ENCODE assay signal across 13 cellular contexts in the genomic region with DNA sequence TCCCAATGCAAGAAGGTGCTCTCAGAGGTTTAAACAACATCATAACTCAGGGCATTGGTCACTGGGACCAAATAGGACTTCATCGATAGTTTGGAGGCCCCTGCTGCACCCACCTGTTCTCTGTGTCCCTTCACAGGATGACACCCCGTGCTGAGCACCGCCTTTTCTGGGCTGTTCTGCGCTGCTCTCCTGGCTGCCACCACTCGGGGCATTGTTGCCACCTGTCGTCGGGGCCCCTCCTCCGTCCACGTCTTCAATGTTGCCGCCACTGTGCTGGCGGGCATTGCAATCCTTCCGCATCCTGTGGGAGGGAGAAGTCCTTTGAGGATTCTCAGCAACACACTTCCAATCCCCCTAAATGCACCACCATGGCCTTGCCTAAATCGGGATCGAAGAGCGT. TPM values are rescaled to one million over a fixed set of nuclear protein-coding genes. Genes with fewer than 3 reads are reported as not detected.
DNase-seq lines count a peak whose midpoint lies in the region; ATAC-seq and TF ChIP-seq lines count a peak whose summit lies in the region.
"Had no signal": no experiment of that assay in that cellular context is flagged by ENCODE, and none has a peak within 500 bp of the region (broad histone marks: within the 10 kb centered on the region; RNA-seq: fewer than 3 reads in every experiment).

No MANE protein-coding gene starts in this region.

- TF ChIP-seq CTCF in H9 (conservative IDR thresholded peaks at IDR 0.05): peak; percentile 22; the same call in 2 of the 3 replicates
- peak; percentile 29; the same call in 1 of the 2 replicates for TF ChIP-seq CTCF in WERI-Rb-1 (IDR thresholded peaks at IDR 0.05; ENCODE audit: low read depth, low read length)
- no peak for TF ChIP-seq CTCF in foreskin keratinocyte (conservative IDR thresholded peaks at IDR 0.05)

- no peaks in the 10 kb centered on the region for H3K27me3 ChIP-seq in H9 (ENCODE audit: insufficient read depth, low read length)
- no peaks in the 10 kb centered on the region for H3K27me3 ChIP-seq in WERI-Rb-1 (ENCODE audit: insufficient read depth, low read depth, severe bottlenecking)
- H3K27me3 ChIP-seq in foreskin keratinocyte: no peaks in the 10 kb centered on the region

- H3K4me1 ChIP-seq in H9 (ENCODE audit: insufficient read depth, low read length) (no peaks in the 10 kb centered on the region), foreskin keratinocyte (no peaks in the 10 kb centered on the region)

- no peak overlapping the region for H2BK15ac ChIP-seq in H9 (ENCODE audit: low read depth, low read length)

- no peak overlapping the region for H3K4me3 Mint-ChIP-seq in H9
- H3K4me3 Mint-ChIP-seq: CD4-positive, alpha-beta T cell had no signal

- H2AK5ac ChIP-seq in H9 (ENCODE audit: insufficient read length, low read length): no peak overlapping the region

- H4K20me1 ChIP-seq in H9 (ENCODE audit: control insufficient read depth, insufficient read depth, insufficient read length): no peaks in the 10 kb centered on the region

- no peak overlapping the region for H4K91ac ChIP-seq in H9 (ENCODE audit: insufficient read length, low read depth, low read length)

- H3K4me2 ChIP-seq in H9 (ENCODE audit: insufficient read depth, insufficient read length, low read length): no peak overlapping the region

- no peak overlapping the region for H4K8ac ChIP-seq in H9 (replicated peaks; ENCODE audit: insufficient read length, low read depth, low read length)

- no peak overlapping the region for H3K27ac Mint-ChIP-seq in H9
- H3K27ac Mint-ChIP-seq: CD4-positive, alpha-beta T cell had no signal

- no peaks in the 10 kb centered on the region for H3K23me2 ChIP-seq in H9 (ENCODE audit: insufficient read length, low read depth, low read length, poor library complexity, severe bottlenecking)

- peaks cover 18% of the 10 kb centered on the region for H3K9me3 ChIP-seq in H9 (ENCODE audit: control insufficient read depth, low read depth, low read length)
- peaks cover 18% of the 10 kb centered on the region for H3K9me3 ChIP-seq in WERI-Rb-1 (ENCODE audit: severe bottlenecking)

- no peak overlapping the region for H3K4ac ChIP-seq in H9 (ENCODE audit: low read depth, low read length)

- H3K9me3 Mint-ChIP-seq in H9: peaks cover 25 to 29% of the 10 kb centered on the region in 2 experiments
- H3K9me3 Mint-ChIP-seq: CD4-positive, alpha-beta T cell had no signal

- H2BK20ac ChIP-seq in H9 (ENCODE audit: low read depth, low read length, poor library complexity, severe bottlenecking): no peak overlapping the region

- no peak overlapping the region for H3K18ac ChIP-seq in H9 (ENCODE audit: insufficient read length, low read depth, low read length)

- H3K36me3 Mint-ChIP-seq in H9 (ENCODE audit: insufficient read depth in 1 of 3, low read depth in 3 of 3): peaks cover 80 to 85% (median 82%) of the 10 kb centered on the region in 3 experiments

- DNase-seq in H9: no peak
- DNase-seq in WERI-Rb-1: no peak
- peak; percentile 30 for DNase-seq in iPS-NIHi11 (ENCODE audit: low spot score)
- no peak for DNase-seq in foreskin keratinocyte
- DNase-seq: ACHN; CD4-positive, alpha-beta T cell; DMS153; DMS79; GDM1; HCEC 1CT had no signal

- H3K36me3 ChIP-seq in WERI-Rb-1: no peaks in the 10 kb centered on the region; the same call in 1 of the 2 replicates

- H3K9ac ChIP-seq in H9 (ENCODE audit: extremely low read depth, insufficient read length, low read length): no peak overlapping the region

- H3K79me1 ChIP-seq in H9 (ENCODE audit: insufficient read depth, low read depth, low read length, poor library complexity, severe bottlenecking): no peaks in the 10 kb centered on the region

- no peak overlapping the region for H2AFZ ChIP-seq in H9 (ENCODE audit: low read length)

- ATAC-seq in GM19023 (IDR thresholded peaks at IDR 0.05; ENCODE audit: unreplicated experiment): no peak
- ATAC-seq in foreskin keratinocyte: no peak
- no peak for ATAC-seq in GM18907 (IDR thresholded peaks at IDR 0.05; ENCODE audit: unreplicated experiment)

- WGBS in H9 (ENCODE audit: extremely low coverage, insufficient read length, low lambda C conversion rate): no CpG with 5 or more reads among the region's 15 CpGs

- no peak overlapping the region for H3K27ac ChIP-seq in H9 (ENCODE audit: insufficient read length, low read depth, low read length)
- no peak overlapping the region for H3K27ac ChIP-seq in WERI-Rb-1
- no peak overlapping the region for H3K27ac ChIP-seq in foreskin keratinocyte
- H3K27ac ChIP-seq: C4-2B had no signal

- no peak overlapping the region for H3K4me3 ChIP-seq in WERI-Rb-1 (ENCODE audit: low read depth, low read length)

- no peak overlapping the region for H3K56ac ChIP-seq in H9 (ENCODE audit: insufficient read length, low read depth, low read length)

- H3K27me3 Mint-ChIP-seq in H9 (ENCODE audit: low read depth): no peaks in the 10 kb centered on the region; the same call in 1 of the 2 replicates
- H3K27me3 Mint-ChIP-seq: CD4-positive, alpha-beta T cell had no signal

- H3K23ac ChIP-seq in H9 (ENCODE audit: insufficient read length, low read depth, low read length): no peak overlapping the region

- no peak overlapping the region for H2BK12ac ChIP-seq in H9 (ENCODE audit: insufficient read length, low read depth, low read length)

- H3K79me2 ChIP-seq in H9 (ENCODE audit: insufficient read depth, low read length): no peaks in the 10 kb centered on the region

- no peak overlapping the region for H4K5ac ChIP-seq in H9 (ENCODE audit: insufficient read length, low read depth, low read length)

- H2BK5ac ChIP-seq in H9 (ENCODE audit: insufficient read length, low read length): no peak overlapping the region

- peaks cover 4 to 10% of the 10 kb centered on the region in 2 experiments for H3K4me1 Mint-ChIP-seq in H9

- H3K14ac ChIP-seq in H9 (ENCODE audit: insufficient read depth, low read length): no peak overlapping the region

- H2BK120ac ChIP-seq in H9 (ENCODE audit: low read depth, low read length, poor library complexity, severe bottlenecking): no peak overlapping the region

- no peak overlapping the region for H3T11ph ChIP-seq in H9 (ENCODE audit: low read length)

RNA-seq across cellular contexts. Expression of a gene that starts 47.7 kb away (rescaled TPM):
- total RNA-seq in H9 (2021): 87.4 and 92.3 TPM in 2 replicates
- total RNA-seq in foreskin keratinocyte: 36.3 and 48.3 TPM in 2 replicates
- polyA plus RNA-seq in foreskin keratinocyte: 48.7 and 64.2 TPM in 2 replicates
